8 cellular contexts compared by ENCODE assay signal in genomic region chr2:197254776-197255521, GRCh38. TPM values are rescaled to one million over a fixed set of nuclear protein-coding genes. Genes with fewer than 3 reads are reported as not detected.
DNase-seq lines count a peak whose midpoint lies in the region; ATAC-seq and TF ChIP-seq lines count a peak whose summit lies in the region.

No MANE protein-coding gene starts in this region.

- no peak for TF ChIP-seq CTCF in coronary artery (IDR thresholded peaks at IDR 0.05)
- TF ChIP-seq CTCF in thoracic aorta (IDR thresholded peaks at IDR 0.05): no peak

- DNase-seq in AG08395 (ENCODE audit: low spot score) (peak; percentile 25), coronary artery (ENCODE audit: low spot score) (no peak), thoracic aorta (ENCODE audit: low spot score) (no peak), NCI-H510A (lab: John Stamatoyannopoulos, UW) (no peak), OCI-M1 (lab: John Stamatoyannopoulos, UW) (no peak), NCI-H2196 (lab: John Stamatoyannopoulos, UW; ENCODE audit: unreplicated experiment) (no peak)

- ATAC-seq in GM19328 (IDR thresholded peaks at IDR 0.05; ENCODE audit: unreplicated experiment): peak; percentile 21
- peak; percentile 28 for ATAC-seq in HG03342 (IDR thresholded peaks at IDR 0.05; ENCODE audit: unreplicated experiment)
- no peak for ATAC-seq in thoracic aorta (ENCODE audit: insufficient number of reproducible peaks, low FRiP score, low read depth)

- H3K9me3 ChIP-seq in thoracic aorta: no peaks in the 10 kb centered on the region

- H3K4me1 ChIP-seq in thoracic aorta (ENCODE audit: control insufficient read depth in 1 of 2, low read depth in 2 of 2): peaks cover 3 to 34% of the 10 kb centered on the region in 2 donors

- no peaks in the 10 kb centered on the region for H3K27me3 ChIP-seq in thoracic aorta (replicated peaks; ENCODE audit: insufficient read depth)

- peak overlapping the region; percentile 41 to 63 for H3K27ac ChIP-seq in coronary artery
- peak overlapping the region; percentile 16 to 36 for H3K27ac ChIP-seq in thoracic aorta

- H3K36me3 ChIP-seq in thoracic aorta: no peaks in the 10 kb centered on the region

- H3K4me3 ChIP-seq in coronary artery: peak overlapping the region; percentile 55
- H3K4me3 ChIP-seq in thoracic aorta: no peak overlapping the region

RNA-seq across cellular contexts. Expression of gene ANKRD44, which starts 55.6 kb away (rescaled TPM):
- total RNA-seq in thoracic aorta: 10 to 100 TPM; 57.8 to 93.4 TPM
